11 cellular contexts compared by ENCODE assay signal in the genomic region with DNA sequence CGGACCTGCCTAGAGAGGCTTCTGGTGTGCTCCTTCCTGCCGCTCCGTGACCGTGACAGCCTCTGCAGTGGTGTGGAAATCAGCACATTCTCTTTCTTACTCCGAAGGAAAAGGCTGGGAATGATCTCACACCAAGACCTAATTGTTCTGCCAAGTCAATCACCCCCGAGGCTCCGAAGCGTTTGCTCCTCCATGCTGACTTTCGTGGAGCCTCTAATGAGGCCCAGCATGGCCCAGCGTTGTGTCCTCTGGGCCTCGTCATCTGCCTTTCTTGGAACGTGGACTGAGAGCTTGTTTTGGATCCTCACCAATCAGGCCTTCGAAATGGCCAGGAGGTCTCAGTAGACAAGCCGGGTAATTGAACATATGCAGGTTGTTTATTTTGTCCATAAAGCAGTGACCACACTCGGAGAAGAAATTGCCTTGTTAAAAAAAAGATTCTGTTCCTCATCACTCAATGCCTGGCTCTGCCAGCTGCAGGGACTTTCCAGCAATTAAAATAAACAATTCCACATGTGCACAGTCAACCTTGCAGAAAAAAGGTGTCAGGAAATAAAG.
A peak's percentile ranks its signal among the peaks of the same experiment; 100 is the strongest.
DNase-seq lines count a peak whose midpoint lies in the region; ATAC-seq, FAIRE-seq and TF ChIP-seq lines count a peak whose summit lies in the region.
"Had no signal": no experiment of that assay in that cellular context is flagged by ENCODE, and none has a peak within 500 bp of the region (broad histone marks: within the 10 kb centered on the region; RNA-seq: fewer than 3 reads in every experiment).

No MANE protein-coding gene starts in this region.

- DNase-seq in AG09319 (ENCODE audit: extremely low read depth, low read depth) (peak; percentile 78), SJCRH30 (peak; percentile 20 to 52), fibroblast of villous mesenchyme (ENCODE audit: low read depth) (peak; percentile 57), pancreas (no peak), DMS114 treated with DMSO at 0.1 percent for 48 hours (lab: John Stamatoyannopoulos, UW; ENCODE audit: unreplicated experiment) (no peak), dedifferentiated amniotic fluid mesenchymal stem cell (ENCODE audit: extremely low spot score) (no peak)
- DNase-seq in activated CD4-positive, CD25-positive, alpha-beta regulatory T cell (lab: John Stamatoyannopoulos, UW), result no peak
- DNase-seq: activated CD4-positive, alpha-beta T cell treated with anti-CD3 and anti-CD28 coated beads for 4 hours; CD4-positive, alpha-beta memory T cell; RPMI8226 had no signal

- 62 to 66% methylated on average over 15 of the region's 15 CpGs for WGBS in pancreas, 2 donors

- peaks cover 15% of the 10 kb centered on the region; the same call in 1 of the 2 replicates for H3K4me1 ChIP-seq in SJCRH30
- peaks cover 0 to 3% (median 0%) of the 10 kb centered on the region in 3 donors for H3K4me1 ChIP-seq in pancreas

- ATAC-seq in pancreas (peak in 3 of 4 donors; percentile 54 to 65 (median 63)), GM21576 (IDR thresholded peaks at IDR 0.05; ENCODE audit: unreplicated experiment) (no peak)

- no peak overlapping the region for H3K27ac ChIP-seq in SJCRH30
- peak overlapping the region in 1 of 4 donors; percentile 3 for H3K27ac ChIP-seq in pancreas

- intact Hi-C loops in pancreas (cut with DNase I), result no loop called here

- no peak for FAIRE-seq in pancreas (lab: Jason Lieb, UNC)

- H3K36me3 ChIP-seq in SJCRH30 (no peaks in the 10 kb centered on the region), pancreas (no peaks in the 10 kb centered on the region)

- H3K27me3 ChIP-seq in SJCRH30 (no peaks in the 10 kb centered on the region), pancreas (no peaks in the 10 kb centered on the region)

- H3K9me3 ChIP-seq in SJCRH30 (replicated peaks), result no peaks in the 10 kb centered on the region; the same call in none of the 2 replicates
- H3K9me3 ChIP-seq in pancreas, result no peaks in the 10 kb centered on the region

- no peak for TF ChIP-seq CTCF in AG09319 (IDR thresholded peaks at IDR 0.05; ENCODE audit: low read depth, low read length)
- no peak for TF ChIP-seq CTCF in fibroblast of villous mesenchyme (IDR thresholded peaks at IDR 0.05; ENCODE audit: insufficient read depth, low read depth, low read length)
- no peak for TF ChIP-seq CTCF in pancreas (IDR thresholded peaks at IDR 0.05)

- peak overlapping the region; percentile 27 for H3K4me3 ChIP-seq in SJCRH30
- no peak overlapping the region for H3K4me3 ChIP-seq in fibroblast of villous mesenchyme (ENCODE audit: low read depth, low read length)
- H3K4me3 ChIP-seq in pancreas, result no peak overlapping the region

Comparison
In these comparisons a context has a peak if more than half of its experiments do, and no peak if none do; other contexts are left out.
1. DNase-seq: peak in AG09319 (single experiment), SJCRH30 (2 of 2) and fibroblast of villous mesenchyme (single experiment); none in pancreas (0 of 6), DMS114 treated with DMSO at 0.1 percent for 48 hours (single experiment), activated CD4-positive, CD25-positive, alpha-beta regulatory T cell (0 of 4) and dedifferentiated amniotic fluid mesenchymal stem cell (single experiment).